In the genomic region with DNA sequence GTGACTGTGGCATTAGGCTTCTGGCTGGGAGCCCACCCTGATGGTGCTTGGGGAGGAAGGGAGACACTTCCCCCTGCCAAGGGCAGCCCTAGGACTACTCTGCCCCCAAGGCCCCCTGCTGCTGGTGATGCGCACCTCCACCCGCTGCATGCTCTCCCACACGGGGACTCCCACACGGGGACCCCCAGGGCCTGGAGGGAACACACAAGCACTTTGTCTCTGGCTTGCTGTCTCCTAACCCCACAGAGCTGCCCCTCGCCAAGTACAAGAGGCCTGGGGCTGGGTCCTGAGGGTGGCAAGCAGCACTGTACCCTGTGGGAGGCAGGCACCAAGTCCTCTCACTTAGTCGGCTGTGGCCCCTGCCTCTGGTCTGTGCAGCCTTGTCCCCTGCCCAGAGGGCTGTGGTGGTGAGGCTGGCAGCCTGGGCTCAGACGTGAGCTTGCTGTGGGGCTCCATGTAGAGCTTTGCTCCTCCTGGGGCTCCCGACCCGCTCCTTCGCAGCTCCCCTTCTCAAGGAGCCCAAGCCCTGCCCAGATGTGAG, we compare ENCODE assay signal across 1 cellular context.
TF ChIP-seq lines count a peak whose summit lies in the region.

No MANE protein-coding gene starts in this region.

TF ChIP-seq in HepG2, 621 proteins besides CTCF, POLR2A, EP300 and RAD21 (continues in another document):
- TF ChIP-seq ZKSCAN5 (CRISPR knock-in tag; IDR thresholded peaks at IDR 0.05) (no peak), NKX3-1 (CRISPR knock-in tag; IDR thresholded peaks at IDR 0.05) (no peak), IKZF1 (IDR thresholded peaks at IDR 0.05) (no peak), NFKBIZ (CRISPR knock-in tag; IDR thresholded peaks at IDR 0.05) (no peak), ZSCAN20 (CRISPR knock-in tag; IDR thresholded peaks at IDR 0.05; ENCODE audit: borderline replicate concordance) (no peak), NFRKB (IDR thresholded peaks at IDR 0.05) (no peak), TCF7 (IDR thresholded peaks at IDR 0.05; ENCODE audit: low read depth) (no peak), NR2F2 (IDR thresholded peaks at IDR 0.05; ENCODE audit: borderline replicate concordance, low read depth) (no peak), CHD2 (IDR thresholded peaks at IDR 0.05; ENCODE audit: low read depth, low read length) (no peak), HNRNPL (IDR thresholded peaks at IDR 0.05; ENCODE audit: low read depth, low read length) (0 out of 2 replicates have a peak, but pooled peaks have one; percentile 62), IRF2 (CRISPR knock-in tag; IDR thresholded peaks at IDR 0.05) (no peak), POLR2G (IDR thresholded peaks at IDR 0.05; ENCODE audit: low read depth, low read length) (0 out of 2 replicates have a peak, but pooled peaks have one; percentile 19), ZNF205 (CRISPR knock-in tag; IDR thresholded peaks at IDR 0.05) (no peak), AGO2 (optimal IDR thresholded peaks at IDR 0.05; ENCODE audit: low read depth, low read length) (peak; percentile 93), PITX1 (CRISPR knock-in tag; IDR thresholded peaks at IDR 0.05) (0 out of 2 replicates have a peak, but pooled peaks have one; percentile 31), MEIS2 (CRISPR knock-in tag; IDR thresholded peaks at IDR 0.05) (no peak), TGIF2 (CRISPR knock-in tag; IDR thresholded peaks at IDR 0.05) (no peak), AGO1 (IDR thresholded peaks at IDR 0.05; ENCODE audit: low read depth, low read length, poor library complexity, severe bottlenecking) (peak; percentile 79), ZNF496 (CRISPR knock-in tag; IDR thresholded peaks at IDR 0.05; ENCODE audit: insufficient replicate concordance) (no peak), ZC3H13 (CRISPR knock-in tag; IDR thresholded peaks at IDR 0.05) (0 out of 2 replicates have a peak, but pooled peaks have one; percentile 26), PLRG1 (conservative IDR thresholded peaks at IDR 0.05) (no peak), NFKB2 (CRISPR knock-in tag; IDR thresholded peaks at IDR 0.05; ENCODE audit: borderline replicate concordance) (no peak), ZNF598 (CRISPR knock-in tag; IDR thresholded peaks at IDR 0.05; ENCODE audit: borderline replicate concordance) (no peak), SP140L (CRISPR knock-in tag; IDR thresholded peaks at IDR 0.05; ENCODE audit: borderline replicate concordance) (no peak)
- TF ChIP-seq, protein P1, sequence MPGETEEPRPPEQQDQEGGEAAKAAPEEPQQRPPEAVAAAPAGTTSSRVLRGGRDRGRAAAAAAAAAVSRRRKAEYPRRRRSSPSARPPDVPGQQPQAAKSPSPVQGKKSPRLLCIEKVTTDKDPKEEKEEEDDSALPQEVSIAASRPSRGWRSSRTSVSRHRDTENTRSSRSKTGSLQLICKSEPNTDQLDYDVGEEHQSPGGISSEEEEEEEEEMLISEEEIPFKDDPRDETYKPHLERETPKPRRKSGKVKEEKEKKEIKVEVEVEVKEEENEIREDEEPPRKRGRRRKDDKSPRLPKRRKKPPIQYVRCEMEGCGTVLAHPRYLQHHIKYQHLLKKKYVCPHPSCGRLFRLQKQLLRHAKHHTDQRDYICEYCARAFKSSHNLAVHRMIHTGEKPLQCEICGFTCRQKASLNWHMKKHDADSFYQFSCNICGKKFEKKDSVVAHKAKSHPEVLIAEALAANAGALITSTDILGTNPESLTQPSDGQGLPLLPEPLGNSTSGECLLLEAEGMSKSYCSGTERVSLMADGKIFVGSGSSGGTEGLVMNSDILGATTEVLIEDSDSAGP (CRISPR knock-in tag; IDR thresholded peaks at IDR 0.05; ENCODE audit: borderline replicate concordance): no peak
- TF ChIP-seq, protein P2, sequence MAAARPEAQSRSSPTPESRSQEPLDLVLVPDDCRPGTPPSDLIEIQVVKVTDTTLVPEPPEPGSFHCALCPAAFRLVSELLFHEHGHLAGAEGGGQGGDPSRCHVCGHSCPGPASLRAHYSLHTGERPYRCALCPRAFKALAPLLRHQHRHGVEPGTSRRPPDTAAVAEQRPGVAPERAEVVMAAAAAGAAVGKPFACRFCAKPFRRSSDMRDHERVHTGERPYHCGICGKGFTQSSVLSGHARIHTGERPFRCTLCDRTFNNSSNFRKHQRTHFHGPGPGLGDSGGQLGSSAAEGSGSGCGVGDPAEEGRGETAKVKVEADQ (CRISPR knock-in tag; IDR thresholded peaks at IDR 0.05; ENCODE audit: borderline replicate concordance): no peak
- TF ChIP-seq, protein P3, sequence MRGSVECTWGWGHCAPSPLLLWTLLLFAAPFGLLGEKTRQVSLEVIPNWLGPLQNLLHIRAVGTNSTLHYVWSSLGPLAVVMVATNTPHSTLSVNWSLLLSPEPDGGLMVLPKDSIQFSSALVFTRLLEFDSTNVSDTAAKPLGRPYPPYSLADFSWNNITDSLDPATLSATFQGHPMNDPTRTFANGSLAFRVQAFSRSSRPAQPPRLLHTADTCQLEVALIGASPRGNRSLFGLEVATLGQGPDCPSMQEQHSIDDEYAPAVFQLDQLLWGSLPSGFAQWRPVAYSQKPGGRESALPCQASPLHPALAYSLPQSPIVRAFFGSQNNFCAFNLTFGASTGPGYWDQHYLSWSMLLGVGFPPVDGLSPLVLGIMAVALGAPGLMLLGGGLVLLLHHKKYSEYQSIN (CRISPR knock-in tag; IDR thresholded peaks at IDR 0.05; ENCODE audit: borderline replicate concordance): no peak
- TF ChIP-seq, protein P4, sequence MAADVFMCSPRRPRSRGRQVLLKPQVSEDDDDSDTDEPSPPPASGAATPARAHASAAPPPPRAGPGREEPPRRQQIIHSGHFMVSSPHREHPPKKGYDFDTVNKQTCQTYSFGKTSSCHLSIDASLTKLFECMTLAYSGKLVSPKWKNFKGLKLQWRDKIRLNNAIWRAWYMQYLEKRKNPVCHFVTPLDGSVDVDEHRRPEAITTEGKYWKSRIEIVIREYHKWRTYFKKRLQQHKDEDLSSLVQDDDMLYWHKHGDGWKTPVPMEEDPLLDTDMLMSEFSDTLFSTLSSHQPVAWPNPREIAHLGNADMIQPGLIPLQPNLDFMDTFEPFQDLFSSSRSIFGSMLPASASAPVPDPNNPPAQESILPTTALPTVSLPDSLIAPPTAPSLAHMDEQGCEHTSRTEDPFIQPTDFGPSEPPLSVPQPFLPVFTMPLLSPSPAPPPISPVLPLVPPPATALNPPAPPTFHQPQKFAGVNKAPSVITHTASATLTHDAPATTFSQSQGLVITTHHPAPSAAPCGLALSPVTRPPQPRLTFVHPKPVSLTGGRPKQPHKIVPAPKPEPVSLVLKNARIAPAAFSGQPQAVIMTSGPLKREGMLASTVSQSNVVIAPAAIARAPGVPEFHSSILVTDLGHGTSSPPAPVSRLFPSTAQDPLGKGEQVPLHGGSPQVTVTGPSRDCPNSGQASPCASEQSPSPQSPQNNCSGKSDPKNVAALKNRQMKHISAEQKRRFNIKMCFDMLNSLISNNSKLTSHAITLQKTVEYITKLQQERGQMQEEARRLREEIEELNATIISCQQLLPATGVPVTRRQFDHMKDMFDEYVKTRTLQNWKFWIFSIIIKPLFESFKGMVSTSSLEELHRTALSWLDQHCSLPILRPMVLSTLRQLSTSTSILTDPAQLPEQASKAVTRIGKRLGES (CRISPR knock-in tag; IDR thresholded peaks at IDR 0.05; ENCODE audit: borderline replicate concordance): no peak
- TF ChIP-seq, protein P5, sequence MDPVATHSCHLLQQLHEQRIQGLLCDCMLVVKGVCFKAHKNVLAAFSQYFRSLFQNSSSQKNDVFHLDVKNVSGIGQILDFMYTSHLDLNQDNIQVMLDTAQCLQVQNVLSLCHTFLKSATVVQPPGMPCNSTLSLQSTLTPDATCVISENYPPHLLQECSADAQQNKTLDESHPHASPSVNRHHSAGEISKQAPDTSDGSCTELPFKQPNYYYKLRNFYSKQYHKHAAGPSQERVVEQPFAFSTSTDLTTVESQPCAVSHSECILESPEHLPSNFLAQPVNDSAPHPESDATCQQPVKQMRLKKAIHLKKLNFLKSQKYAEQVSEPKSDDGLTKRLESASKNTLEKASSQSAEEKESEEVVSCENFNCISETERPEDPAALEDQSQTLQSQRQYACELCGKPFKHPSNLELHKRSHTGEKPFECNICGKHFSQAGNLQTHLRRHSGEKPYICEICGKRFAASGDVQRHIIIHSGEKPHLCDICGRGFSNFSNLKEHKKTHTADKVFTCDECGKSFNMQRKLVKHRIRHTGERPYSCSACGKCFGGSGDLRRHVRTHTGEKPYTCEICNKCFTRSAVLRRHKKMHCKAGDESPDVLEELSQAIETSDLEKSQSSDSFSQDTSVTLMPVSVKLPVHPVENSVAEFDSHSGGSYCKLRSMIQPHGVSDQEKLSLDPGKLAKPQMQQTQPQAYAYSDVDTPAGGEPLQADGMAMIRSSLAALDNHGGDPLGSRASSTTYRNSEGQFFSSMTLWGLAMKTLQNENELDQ (CRISPR knock-in tag; IDR thresholded peaks at IDR 0.05; ENCODE audit: borderline replicate concordance): no peak
- TF ChIP-seq, protein P6, sequence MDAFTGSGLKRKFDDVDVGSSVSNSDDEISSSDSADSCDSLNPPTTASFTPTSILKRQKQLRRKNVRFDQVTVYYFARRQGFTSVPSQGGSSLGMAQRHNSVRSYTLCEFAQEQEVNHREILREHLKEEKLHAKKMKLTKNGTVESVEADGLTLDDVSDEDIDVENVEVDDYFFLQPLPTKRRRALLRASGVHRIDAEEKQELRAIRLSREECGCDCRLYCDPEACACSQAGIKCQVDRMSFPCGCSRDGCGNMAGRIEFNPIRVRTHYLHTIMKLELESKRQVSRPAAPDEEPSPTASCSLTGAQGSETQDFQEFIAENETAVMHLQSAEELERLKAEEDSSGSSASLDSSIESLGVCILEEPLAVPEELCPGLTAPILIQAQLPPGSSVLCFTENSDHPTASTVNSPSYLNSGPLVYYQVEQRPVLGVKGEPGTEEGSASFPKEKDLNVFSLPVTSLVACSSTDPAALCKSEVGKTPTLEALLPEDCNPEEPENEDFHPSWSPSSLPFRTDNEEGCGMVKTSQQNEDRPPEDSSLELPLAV (CRISPR knock-in tag; conservative IDR thresholded peaks at IDR 0.05; ENCODE audit: low read depth): no peak
- TF ChIP-seq, protein P7, sequence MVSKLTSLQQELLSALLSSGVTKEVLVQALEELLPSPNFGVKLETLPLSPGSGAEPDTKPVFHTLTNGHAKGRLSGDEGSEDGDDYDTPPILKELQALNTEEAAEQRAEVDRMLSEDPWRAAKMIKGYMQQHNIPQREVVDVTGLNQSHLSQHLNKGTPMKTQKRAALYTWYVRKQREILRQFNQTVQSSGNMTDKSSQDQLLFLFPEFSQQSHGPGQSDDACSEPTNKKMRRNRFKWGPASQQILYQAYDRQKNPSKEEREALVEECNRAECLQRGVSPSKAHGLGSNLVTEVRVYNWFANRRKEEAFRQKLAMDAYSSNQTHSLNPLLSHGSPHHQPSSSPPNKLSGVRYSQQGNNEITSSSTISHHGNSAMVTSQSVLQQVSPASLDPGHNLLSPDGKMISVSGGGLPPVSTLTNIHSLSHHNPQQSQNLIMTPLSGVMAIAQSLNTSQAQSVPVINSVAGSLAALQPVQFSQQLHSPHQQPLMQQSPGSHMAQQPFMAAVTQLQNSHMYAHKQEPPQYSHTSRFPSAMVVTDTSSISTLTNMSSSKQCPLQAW (CRISPR knock-in tag; IDR thresholded peaks at IDR 0.05): no peak
- TF ChIP-seq, protein P8, sequence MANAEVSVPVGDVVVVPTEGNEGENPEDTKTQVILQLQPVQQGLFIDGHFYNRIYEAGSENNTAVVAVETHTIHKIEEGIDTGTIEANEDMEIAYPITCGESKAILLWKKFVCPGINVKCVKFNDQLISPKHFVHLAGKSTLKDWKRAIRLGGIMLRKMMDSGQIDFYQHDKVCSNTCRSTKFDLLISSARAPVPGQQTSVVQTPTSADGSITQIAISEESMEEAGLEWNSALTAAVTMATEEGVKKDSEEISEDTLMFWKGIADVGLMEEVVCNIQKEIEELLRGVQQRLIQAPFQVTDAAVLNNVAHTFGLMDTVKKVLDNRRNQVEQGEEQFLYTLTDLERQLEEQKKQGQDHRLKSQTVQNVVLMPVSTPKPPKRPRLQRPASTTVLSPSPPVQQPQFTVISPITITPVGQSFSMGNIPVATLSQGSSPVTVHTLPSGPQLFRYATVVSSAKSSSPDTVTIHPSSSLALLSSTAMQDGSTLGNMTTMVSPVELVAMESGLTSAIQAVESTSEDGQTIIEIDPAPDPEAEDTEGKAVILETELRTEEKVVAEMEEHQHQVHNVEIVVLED (CRISPR knock-in tag; IDR thresholded peaks at IDR 0.05; ENCODE audit: borderline replicate concordance): no peak
- TF ChIP-seq, protein P9, sequence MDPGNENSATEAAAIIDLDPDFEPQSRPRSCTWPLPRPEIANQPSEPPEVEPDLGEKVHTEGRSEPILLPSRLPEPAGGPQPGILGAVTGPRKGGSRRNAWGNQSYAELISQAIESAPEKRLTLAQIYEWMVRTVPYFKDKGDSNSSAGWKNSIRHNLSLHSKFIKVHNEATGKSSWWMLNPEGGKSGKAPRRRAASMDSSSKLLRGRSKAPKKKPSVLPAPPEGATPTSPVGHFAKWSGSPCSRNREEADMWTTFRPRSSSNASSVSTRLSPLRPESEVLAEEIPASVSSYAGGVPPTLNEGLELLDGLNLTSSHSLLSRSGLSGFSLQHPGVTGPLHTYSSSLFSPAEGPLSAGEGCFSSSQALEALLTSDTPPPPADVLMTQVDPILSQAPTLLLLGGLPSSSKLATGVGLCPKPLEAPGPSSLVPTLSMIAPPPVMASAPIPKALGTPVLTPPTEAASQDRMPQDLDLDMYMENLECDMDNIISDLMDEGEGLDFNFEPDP (CRISPR knock-in tag; conservative IDR thresholded peaks at IDR 0.05): no peak
- TF ChIP-seq, protein P10, sequence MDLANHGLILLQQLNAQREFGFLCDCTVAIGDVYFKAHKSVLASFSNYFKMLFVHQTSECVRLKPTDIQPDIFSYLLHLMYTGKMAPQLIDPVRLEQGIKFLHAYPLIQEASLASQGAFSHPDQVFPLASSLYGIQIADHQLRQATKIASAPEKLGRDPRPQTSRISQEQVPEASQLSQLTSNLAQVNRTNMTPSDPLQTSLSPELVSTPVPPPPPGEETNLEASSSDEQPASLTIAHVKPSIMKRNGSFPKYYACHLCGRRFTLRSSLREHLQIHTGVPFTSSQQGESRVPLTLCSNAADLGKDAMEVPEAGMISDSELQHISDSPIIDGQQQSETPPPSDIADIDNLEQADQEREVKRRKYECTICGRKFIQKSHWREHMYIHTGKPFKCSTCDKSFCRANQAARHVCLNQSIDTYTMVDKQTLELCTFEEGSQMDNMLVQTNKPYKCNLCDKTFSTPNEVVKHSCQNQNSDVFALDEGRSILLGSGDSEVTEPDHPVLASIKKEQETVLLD (CRISPR knock-in tag; IDR thresholded peaks at IDR 0.05; ENCODE audit: low read depth): no peak
- TF ChIP-seq, protein P11, sequence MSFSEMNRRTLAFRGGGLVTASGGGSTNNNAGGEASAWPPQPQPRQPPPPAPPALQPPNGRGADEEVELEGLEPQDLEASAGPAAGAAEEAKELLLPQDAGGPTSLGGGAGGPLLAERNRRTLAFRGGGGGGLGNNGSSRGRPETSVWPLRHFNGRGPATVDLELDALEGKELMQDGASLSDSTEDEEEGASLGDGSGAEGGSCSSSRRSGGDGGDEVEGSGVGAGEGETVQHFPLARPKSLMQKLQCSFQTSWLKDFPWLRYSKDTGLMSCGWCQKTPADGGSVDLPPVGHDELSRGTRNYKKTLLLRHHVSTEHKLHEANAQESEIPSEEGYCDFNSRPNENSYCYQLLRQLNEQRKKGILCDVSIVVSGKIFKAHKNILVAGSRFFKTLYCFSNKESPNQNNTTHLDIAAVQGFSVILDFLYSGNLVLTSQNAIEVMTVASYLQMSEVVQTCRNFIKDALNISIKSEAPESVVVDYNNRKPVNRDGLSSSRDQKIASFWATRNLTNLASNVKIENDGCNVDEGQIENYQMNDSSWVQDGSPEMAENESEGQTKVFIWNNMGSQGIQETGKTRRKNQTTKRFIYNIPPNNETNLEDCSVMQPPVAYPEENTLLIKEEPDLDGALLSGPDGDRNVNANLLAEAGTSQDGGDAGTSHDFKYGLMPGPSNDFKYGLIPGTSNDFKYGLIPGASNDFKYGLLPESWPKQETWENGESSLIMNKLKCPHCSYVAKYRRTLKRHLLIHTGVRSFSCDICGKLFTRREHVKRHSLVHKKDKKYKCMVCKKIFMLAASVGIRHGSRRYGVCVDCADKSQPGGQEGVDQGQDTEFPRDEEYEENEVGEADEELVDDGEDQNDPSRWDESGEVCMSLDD (CRISPR knock-in tag; IDR thresholded peaks at IDR 0.05; ENCODE audit: borderline replicate concordance): no peak
